Comparison of ENCODE assay signal across 19 cellular contexts in the genomic region with DNA sequence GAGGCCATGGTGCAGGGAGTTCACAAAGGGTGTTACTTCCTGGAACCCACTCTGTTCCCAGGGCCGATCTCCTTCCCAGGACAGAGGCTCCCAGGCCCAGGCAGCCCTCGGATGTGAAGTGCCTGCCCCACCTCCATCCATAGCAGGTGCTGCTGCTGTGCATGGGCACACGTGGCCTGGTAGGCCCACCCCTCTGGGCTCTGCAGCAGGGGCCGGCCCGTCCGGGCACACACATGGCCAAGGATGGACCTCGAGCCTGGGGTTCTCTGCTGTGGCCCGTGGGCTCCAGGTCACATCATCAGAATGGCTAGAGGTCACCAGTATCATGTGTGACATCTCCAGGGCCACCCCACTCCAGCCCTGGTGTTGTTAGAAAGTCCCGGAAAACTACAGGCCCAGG.
DNase-seq lines count a peak whose midpoint lies in the region; ATAC-seq and TF ChIP-seq lines count a peak whose summit lies in the region.
"Had no signal": no experiment of that assay in that cellular context is flagged by ENCODE, and none has a peak within 500 bp of the region (broad histone marks: within the 10 kb centered on the region; RNA-seq: fewer than 3 reads in every experiment).

No MANE protein-coding gene starts in this region.

- H3K4me1 ChIP-seq in endodermal cell (ENCODE audit: control insufficient read depth, insufficient read depth, low read length): no peaks in the 10 kb centered on the region
- peaks cover 21 to 30% of the 10 kb centered on the region in 2 donors for H3K4me1 ChIP-seq in neuronal stem cell (ENCODE audit: control insufficient read depth in 2 of 2, insufficient read depth in 1 of 2, low read depth in 1 of 2, low read length in 2 of 2)
- peaks cover 2 to 86% (median 50%) of the 10 kb centered on the region in 4 donors for H3K4me1 ChIP-seq in tibial nerve

- H3K4me3 ChIP-seq in endodermal cell (ENCODE audit: low read length) (no peak overlapping the region), neuronal stem cell (ENCODE audit: low read length in 2 of 2) (no peak overlapping the region), tibial nerve (no peak overlapping the region)
- H3K4me3 ChIP-seq: colonic mucosa, GM23248, SJCRH30 had no signal

- TF ChIP-seq POLR2A in tibial nerve (IDR thresholded peaks at IDR 0.05): no peak

- H3K27ac Mint-ChIP-seq in endodermal cell (no peak overlapping the region), WTC11 (no peak overlapping the region)
- H3K27ac Mint-ChIP-seq: activated CD8-positive, alpha-beta memory T cell treated with anti-CD3 and anti-CD28 coated beads, Interleukin-2, amount 10 ng/mL, durations not matched to agents 7 days and 5 days; B cell; memory B cell had no signal

- peak overlapping the region; percentile 81 for H4K91ac ChIP-seq in neuronal stem cell (ENCODE audit: low read depth, low read length, poor library complexity)

- H3K36me3 Mint-ChIP-seq in endodermal cell (ENCODE audit: low read depth) (no peaks in the 10 kb centered on the region), WTC11 (no peaks in the 10 kb centered on the region)
- H3K36me3 Mint-ChIP-seq: naive thymus-derived CD8-positive, alpha-beta T cell had no signal

- H2BK12ac ChIP-seq in neuronal stem cell (ENCODE audit: low read length): peak overlapping the region; percentile 82

- H3K27me3 Mint-ChIP-seq in endodermal cell (ENCODE audit: insufficient read depth): no peaks in the 10 kb centered on the region
- peaks cover 3% of the 10 kb centered on the region; the same call in 1 of the 2 replicates for H3K27me3 Mint-ChIP-seq in WTC11 (ENCODE audit: low read depth)
- H3K27me3 Mint-ChIP-seq: activated CD8-positive, alpha-beta memory T cell treated with anti-CD3 and anti-CD28 coated beads, Interleukin-2, amount 10 ng/mL, durations not matched to agents 7 days and 5 days; B cell; memory B cell; naive thymus-derived CD8-positive, alpha-beta T cell had no signal

- H3K9ac ChIP-seq in endodermal cell (ENCODE audit: extremely low read depth, low read length, poor library complexity, severe bottlenecking): no peak overlapping the region
- H3K9ac ChIP-seq in neuronal stem cell (ENCODE audit: low read depth, low read length, poor library complexity): no peak overlapping the region
- H3K9ac ChIP-seq: GM23248 had no signal

- H3K27ac ChIP-seq in RWPE1: peak overlapping the region; percentile 17
- no peak overlapping the region for H3K27ac ChIP-seq in endodermal cell (ENCODE audit: low read depth, low read length)
- no peak overlapping the region for H3K27ac ChIP-seq in neuronal stem cell (replicated peaks; ENCODE audit: low read length)
- peak overlapping the region; percentile 82 to 95 (median 90) for H3K27ac ChIP-seq in tibial nerve
- H3K27ac ChIP-seq: colonic mucosa, epithelial cell of prostate, GM23248, SJCRH30 had no signal

- no peaks in the 10 kb centered on the region for H3K36me3 ChIP-seq in endodermal cell (ENCODE audit: control insufficient read depth, insufficient read depth, low read length)
- H3K36me3 ChIP-seq in neuronal stem cell (replicated peaks in 1 of 2; ENCODE audit: control insufficient read depth in 2 of 2, insufficient read depth in 2 of 2, low read length in 2 of 2): no peaks in the 10 kb centered on the region
- no peaks in the 10 kb centered on the region for H3K36me3 ChIP-seq in tibial nerve
- H3K36me3 ChIP-seq: colonic mucosa, SJCRH30 had no signal

- TF ChIP-seq CTCF in RWPE1 (conservative IDR thresholded peaks at IDR 0.05; ENCODE audit: low read depth): no peak
- no peak for TF ChIP-seq CTCF in endodermal cell (conservative IDR thresholded peaks at IDR 0.05)
- TF ChIP-seq CTCF in tibial nerve (IDR thresholded peaks at IDR 0.05): no peak
- TF ChIP-seq CTCF in WTC11 (IDR thresholded peaks at IDR 0.05): no peak

- peak overlapping the region; percentile 92 for H3K23ac ChIP-seq in neuronal stem cell (ENCODE audit: low read depth, low read length, poor library complexity)

- peaks cover 12% of the 10 kb centered on the region for H3K4me1 Mint-ChIP-seq in endodermal cell
- peaks cover 24% of the 10 kb centered on the region for H3K4me1 Mint-ChIP-seq in WTC11

- H3K18ac ChIP-seq in neuronal stem cell (ENCODE audit: low read length): peak overlapping the region; percentile 83

- H3K4me2 ChIP-seq in neuronal stem cell (ENCODE audit: insufficient read depth, low read length, poor library complexity, severe bottlenecking): no peak overlapping the region

- peak overlapping the region; percentile 26 for H3K4ac ChIP-seq in neuronal stem cell (ENCODE audit: low read length)

- TF ChIP-seq EP300 in tibial nerve (IDR thresholded peaks at IDR 0.05): no peak

- no peak overlapping the region for H3K4me3 Mint-ChIP-seq in endodermal cell
- H3K4me3 Mint-ChIP-seq in WTC11: no peak overlapping the region
- H3K4me3 Mint-ChIP-seq: activated CD8-positive, alpha-beta memory T cell treated with anti-CD3 and anti-CD28 coated beads, Interleukin-2, amount 10 ng/mL, durations not matched to agents 7 days and 5 days; B cell; memory B cell; naive thymus-derived CD8-positive, alpha-beta T cell had no signal

- H2BK15ac ChIP-seq in neuronal stem cell (ENCODE audit: low read length): peak overlapping the region; percentile 97

- CTCF ChIA-PET in RWPE1 (lab: Yijun Ruan, JAX) (interaction anchor here (1.0 kb wide), 1 partner anchor 74 kb away, joined by 5 read pairs; no protein-coding TSS in a partner anchor), WTC11 (lab: Charles Lee) (no interaction called here)

- H2AK5ac ChIP-seq in neuronal stem cell (ENCODE audit: low read depth, low read length): peak overlapping the region; percentile 99

- no peaks in the 10 kb centered on the region for H3K79me1 ChIP-seq in neuronal stem cell (ENCODE audit: low read depth, low read length)

- no peak overlapping the region for H2AFZ ChIP-seq in neuronal stem cell (ENCODE audit: low read length)
- H2AFZ ChIP-seq: GM23248 had no signal

- H3K14ac ChIP-seq in neuronal stem cell (ENCODE audit: low read length): no peak overlapping the region

- H3K9me3 Mint-ChIP-seq in endodermal cell (peaks cover 8% of the 10 kb centered on the region), WTC11 (no peaks in the 10 kb centered on the region)
- H3K9me3 Mint-ChIP-seq: memory B cell; naive thymus-derived CD8-positive, alpha-beta T cell had no signal

- POLR2A ChIA-PET in RWPE1 (lab: Yijun Ruan, JAX; ENCODE audit: low non-redundant PET): no interaction called here
- POLR2A ChIA-PET in WTC11 (lab: Charles Lee): interaction anchor here (2.8 kb wide), 1 partner anchor 72 kb away, joined by 16 read pairs; a partner anchor contains a TSS

- peak overlapping the region; percentile 48 for H4K8ac ChIP-seq in neuronal stem cell (ENCODE audit: low read depth, low read length)

- DNase-seq in RWPE1 (ENCODE audit: low spot score) (no peak), endodermal cell (peak; percentile 47), neuronal stem cell (ENCODE audit: low spot score) (no peak), tibial nerve (ENCODE audit: low spot score in 2 of 2) (no peak), WTC11 (ENCODE audit: low spot score) (no peak), AML-193 (lab: John Stamatoyannopoulos, UW) (no peak)
- DNase-seq: activated CD4-positive, CD25-positive, alpha-beta regulatory T cell treated with anti-CD3 and anti-CD28 coated beads, Interleukin-2, amount 50 U/mL, for 72 hours; activated CD8-positive, alpha-beta memory T cell treated with anti-CD3 and anti-CD28 coated beads, Interleukin-2, amount 10 ng/mL, durations not matched to agents 7 days and 5 days; colonic mucosa; GM23248; KBM-7; naive thymus-derived CD8-positive, alpha-beta T cell; NCI-H2029; NCI-H510A; SJCRH30 had no signal

- WGBS in endodermal cell (ENCODE audit: insufficient coverage in 1 of 2, insufficient read length in 1 of 2), 2 experiments: 90 to 98% methylated on average over 8 to 9 of the region's 9 CpGs
- WGBS in neuronal stem cell (ENCODE audit: extremely low coverage in 2 of 2, insufficient read length in 2 of 2, insufficient replicate concordance in 1 of 2), 2 donors: no CpG with 5 or more reads among the region's 9 CpGs
- 80 to 94% methylated on average over 5 to 8 of the region's 9 CpGs for WGBS in tibial nerve, 2 donors

- no peaks in the 10 kb centered on the region for H3K27me3 ChIP-seq in endodermal cell (ENCODE audit: control insufficient read depth, insufficient read depth, low read length, poor library complexity, severe bottlenecking)
- peaks cover 0 to 3% (median 0%) of the 10 kb centered on the region in 3 experiments for H3K27me3 ChIP-seq in neuronal stem cell (ENCODE audit: control insufficient read depth in 3 of 3, insufficient read depth in 3 of 3, low read depth in 1 of 3, low read length in 3 of 3)
- no peaks in the 10 kb centered on the region for H3K27me3 ChIP-seq in tibial nerve
- H3K27me3 ChIP-seq: colonic mucosa, SJCRH30 had no signal

- no peak for ATAC-seq in WTC11
- ATAC-seq in HG03342 (IDR thresholded peaks at IDR 0.05; ENCODE audit: unreplicated experiment): no peak
- ATAC-seq: activated CD8-positive, alpha-beta memory T cell treated with anti-CD3 and anti-CD28 coated beads, Interleukin-2, amount 10 ng/mL, durations not matched to agents 7 days and 5 days; naive thymus-derived CD8-positive, alpha-beta T cell had no signal

- H3K9me3 ChIP-seq in endodermal cell (ENCODE audit: control insufficient read depth, low read length) (no peaks in the 10 kb centered on the region), neuronal stem cell (replicated peaks in 1 of 2; ENCODE audit: control insufficient read depth in 2 of 2, insufficient read depth in 1 of 2, low read depth in 1 of 2, low read length in 2 of 2) (peaks cover 0 to 2% of the 10 kb centered on the region in 2 donors), tibial nerve (no peaks in the 10 kb centered on the region)
- H3K9me3 ChIP-seq: colonic mucosa, SJCRH30 had no signal

- no peak overlapping the region for H2BK120ac ChIP-seq in neuronal stem cell (ENCODE audit: low read depth, low read length)

- H2BK5ac ChIP-seq in neuronal stem cell (ENCODE audit: low read length): peak overlapping the region; percentile 88

TF ChIP-seq in WTC11, 78 proteins besides CTCF, POLR2A, EP300 and RAD21 (continues in another document):
- TF ChIP-seq SOX15 (CRISPR knock-in tag; IDR thresholded peaks at IDR 0.05): no peak

Comparison
In these comparisons a context has a peak if more than half of its experiments do, and no peak if none do; other contexts are left out.
1. H3K27ac ChIP-seq: peak in RWPE1 (single experiment) and tibial nerve (4 of 4); none in endodermal cell (single experiment) and neuronal stem cell (single experiment).